ENCODE assay signal across 8 cellular contexts in the genomic region with DNA sequence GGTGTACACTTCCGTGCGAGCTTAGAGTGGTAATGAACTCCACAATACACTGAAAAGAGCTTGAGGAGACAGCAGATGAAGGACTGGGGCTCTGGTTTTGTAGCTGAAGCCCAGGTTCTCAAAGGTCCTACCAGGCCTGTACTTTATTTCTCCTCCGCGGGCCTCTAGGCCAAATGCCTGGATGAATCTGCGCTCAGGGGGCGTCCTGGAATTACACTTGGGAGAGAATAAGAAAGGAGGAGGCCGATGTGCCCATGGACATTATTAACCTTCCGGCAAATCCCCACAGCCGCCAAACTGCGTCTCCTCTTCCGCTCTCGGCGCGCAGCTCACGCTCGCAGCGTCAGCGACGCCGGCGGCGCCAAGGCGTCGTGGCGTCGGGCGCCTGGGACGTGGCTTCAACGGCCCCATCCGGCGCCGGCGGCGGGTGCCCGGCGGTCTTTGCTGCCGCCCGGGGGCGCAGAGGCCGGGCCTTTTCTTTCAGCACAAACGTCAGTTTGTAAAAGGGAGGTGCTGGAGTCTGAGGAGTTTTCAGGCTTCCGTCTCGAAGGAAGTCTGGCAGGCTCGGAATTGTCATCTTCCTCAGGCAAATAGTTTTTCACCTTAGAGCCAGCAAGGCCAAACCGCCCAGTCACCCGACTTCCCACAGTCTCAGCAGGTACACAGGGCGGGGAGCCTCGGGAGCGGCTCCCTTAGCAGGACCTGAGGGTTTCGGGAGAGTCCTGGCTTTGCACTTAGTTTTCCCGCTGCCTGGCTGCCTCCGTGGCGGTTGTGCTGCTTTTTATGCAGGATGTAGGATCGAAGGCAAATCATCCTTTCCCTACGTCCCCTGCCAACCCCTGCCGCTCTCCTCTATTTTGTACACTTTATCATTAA. TPM values are rescaled to one million over a fixed set of nuclear protein-coding genes. Genes with fewer than 3 reads are reported as not detected.
DNase-seq lines count a peak whose midpoint lies in the region; TF ChIP-seq lines count a peak whose summit lies in the region.

A gene (plus strand): TSS at position 401 of the 876 bp plus-strand sequence. CDS start 5,503 bp downstream, outside the sequence.

- H3K36me3 ChIP-seq in GM23248 (ENCODE audit: low read depth), result no peaks in the 10 kb centered on the region

- H3K27ac ChIP-seq in GM23248, result peak within 1 kb of the TSS; percentile 99

- peaks cover 24% of the 10 kb centered on the region for H3F3A ChIP-seq in GM23248 (ENCODE audit: insufficient read depth)

- peak within 1 kb of the TSS; percentile 96 for H3K9ac ChIP-seq in GM23248

- H3K4me3 ChIP-seq in GM23248 (peak within 1 kb of the TSS; percentile 80), fibroblast of the aortic adventitia (ENCODE audit: low read depth, low read length) (peak within 1 kb of the TSS; percentile 86)

- H3K27me3 ChIP-seq in GM23248 (replicated peaks; ENCODE audit: insufficient read depth), result no peaks in the 10 kb centered on the region

- no peaks in the 10 kb centered on the region for H3K36me3 Mint-ChIP-seq in activated T-helper 2 cell treated with anti-CD3 and anti-CD28 coated beads, Interferon-gamma antibody, Interleukin-2, Interleukin-4, amounts not matched to agents 10 μg/mL and 5 μg/mL and 100 μg/mL, durations not matched to agents 14 hours and 24 hours and 36 hours (ENCODE audit: low read depth)
- no peaks in the 10 kb centered on the region for H3K36me3 Mint-ChIP-seq in nephron (ENCODE audit: low read depth)
- H3K36me3 Mint-ChIP-seq in stimulated activated naive CD8-positive, alpha-beta T cell treated with anti-CD3 and anti-CD28 coated beads, Interleukin-15, Interleukin-2, amounts not matched to agents 100 ng/mL and 50 ng/mL, for 24 hours (ENCODE audit: low read depth), result no peaks in the 10 kb centered on the region

- peak within 1 kb of the TSS; percentile 90 for H3K4me3 Mint-ChIP-seq in activated T-helper 2 cell treated with anti-CD3 and anti-CD28 coated beads, Interferon-gamma antibody, Interleukin-2, Interleukin-4, amounts not matched to agents 10 μg/mL and 5 μg/mL and 100 μg/mL, durations not matched to agents 14 hours and 24 hours and 36 hours (ENCODE audit: low read depth)
- peak within 1 kb of the TSS; percentile 88 to 89 (median 89) for H3K4me3 Mint-ChIP-seq in nephron
- H3K4me3 Mint-ChIP-seq in stimulated activated naive CD8-positive, alpha-beta T cell treated with anti-CD3 and anti-CD28 coated beads, Interleukin-15, Interleukin-2, amounts not matched to agents 100 ng/mL and 50 ng/mL, for 24 hours, result peak within 1 kb of the TSS; percentile 88

- no peaks in the 10 kb centered on the region for H3K9me2 ChIP-seq in GM23248 (ENCODE audit: insufficient read depth)

- H2AFZ ChIP-seq in GM23248, result peak within 1 kb of the TSS; percentile 91

- H3K27ac Mint-ChIP-seq in activated T-helper 2 cell treated with anti-CD3 and anti-CD28 coated beads, Interferon-gamma antibody, Interleukin-2, Interleukin-4, amounts not matched to agents 10 μg/mL and 5 μg/mL and 100 μg/mL, durations not matched to agents 14 hours and 24 hours and 36 hours, result peak within 1 kb of the TSS; percentile 94
- peak within 1 kb of the TSS; percentile 99 to 100 (median 99) for H3K27ac Mint-ChIP-seq in nephron
- peak within 1 kb of the TSS; percentile 96 for H3K27ac Mint-ChIP-seq in stimulated activated naive CD8-positive, alpha-beta T cell treated with anti-CD3 and anti-CD28 coated beads, Interleukin-15, Interleukin-2, amounts not matched to agents 100 ng/mL and 50 ng/mL, for 24 hours

- intact Hi-C loops in activated T-helper 2 cell treated with anti-CD3 and anti-CD28 coated beads, Interferon-gamma antibody, Interleukin-2, Interleukin-4, amounts not matched to agents 10 μg/mL and 5 μg/mL and 100 μg/mL, durations not matched to agents 14 hours and 24 hours and 36 hours (cut with micrococcal nuclease), result loop anchor here (1.0 to 10.0 kb wide), 5 partner anchors 33 to 511 kb away; a partner anchor contains a TSS

- peaks cover 2% of the 10 kb centered on the region for H3K27me3 Mint-ChIP-seq in activated T-helper 2 cell treated with anti-CD3 and anti-CD28 coated beads, Interferon-gamma antibody, Interleukin-2, Interleukin-4, amounts not matched to agents 10 μg/mL and 5 μg/mL and 100 μg/mL, durations not matched to agents 14 hours and 24 hours and 36 hours (ENCODE audit: low read depth)
- no peaks in the 10 kb centered on the region for H3K27me3 Mint-ChIP-seq in nephron (ENCODE audit: low read depth)
- no peaks in the 10 kb centered on the region for H3K27me3 Mint-ChIP-seq in stimulated activated naive CD8-positive, alpha-beta T cell treated with anti-CD3 and anti-CD28 coated beads, Interleukin-15, Interleukin-2, amounts not matched to agents 100 ng/mL and 50 ng/mL, for 24 hours

- peak; percentile 33 for TF ChIP-seq CTCF in fibroblast of the aortic adventitia (IDR thresholded peaks at IDR 0.05; ENCODE audit: insufficient read depth, low read length)
- peak; percentile 43 to 63 (median 46) for TF ChIP-seq CTCF in nephron (IDR thresholded peaks at IDR 0.05; ENCODE audit: unreplicated experiment in 3 of 3)

- 0 to 2% methylated on average over 56 of the region's 56 CpGs for WGBS in GM23248 (ENCODE audit: low coverage in 1 of 2, low lambda C conversion rate in 2 of 2, missing lambda C conversion rate in 2 of 2), 2 experiments

- no peaks in the 10 kb centered on the region for H4K20me1 ChIP-seq in GM23248 (ENCODE audit: insufficient read depth)

- peaks cover 4% of the 10 kb centered on the region for H3K9me3 Mint-ChIP-seq in activated T-helper 2 cell treated with anti-CD3 and anti-CD28 coated beads, Interferon-gamma antibody, Interleukin-2, Interleukin-4, amounts not matched to agents 10 μg/mL and 5 μg/mL and 100 μg/mL, durations not matched to agents 14 hours and 24 hours and 36 hours
- H3K9me3 Mint-ChIP-seq in nephron, result peaks cover 3% of the 10 kb centered on the region
- H3K9me3 Mint-ChIP-seq in stimulated activated naive CD8-positive, alpha-beta T cell treated with anti-CD3 and anti-CD28 coated beads, Interleukin-15, Interleukin-2, amounts not matched to agents 100 ng/mL and 50 ng/mL, for 24 hours, result no peaks in the 10 kb centered on the region

- H3K4me1 Mint-ChIP-seq in activated T-helper 2 cell treated with anti-CD3 and anti-CD28 coated beads, Interferon-gamma antibody, Interleukin-2, Interleukin-4, amounts not matched to agents 10 μg/mL and 5 μg/mL and 100 μg/mL, durations not matched to agents 14 hours and 24 hours and 36 hours (ENCODE audit: low read depth), result peaks cover 10% of the 10 kb centered on the region
- no peaks in the 10 kb centered on the region for H3K4me1 Mint-ChIP-seq in nephron
- peaks cover 14% of the 10 kb centered on the region for H3K4me1 Mint-ChIP-seq in stimulated activated naive CD8-positive, alpha-beta T cell treated with anti-CD3 and anti-CD28 coated beads, Interleukin-15, Interleukin-2, amounts not matched to agents 100 ng/mL and 50 ng/mL, for 24 hours (ENCODE audit: low read depth)

- in situ Hi-C loops in GM23248 (cut with MboI), result no loop called here

- peaks cover 38% of the 10 kb centered on the region for H3K79me2 ChIP-seq in GM23248 (ENCODE audit: insufficient read depth)

- no peaks in the 10 kb centered on the region for H3K9me3 ChIP-seq in GM23248 (ENCODE audit: low read depth)

- DNase-seq in EH (ENCODE audit: low read depth) (peak; percentile 92), GM23248 (peak; percentile 98), Kasumi-1 (lab: John Stamatoyannopoulos, UW) (peak; percentile 100), RPMI8226 (peak; percentile 89), fibroblast of the aortic adventitia (ENCODE audit: low read depth) (peak; percentile 87)
- peak; percentile 82 for DNase-seq in activated T-helper 2 cell treated with anti-CD3 and anti-CD28 coated beads, Interferon-gamma antibody, Interleukin-2, Interleukin-4, amounts not matched to agents 10 μg/mL and 5 μg/mL and 100 μg/mL, durations not matched to agents 14 hours and 24 hours and 36 hours (ENCODE audit: low spot score)

- H3K4me2 ChIP-seq in GM23248 (ENCODE audit: unreplicated experiment), result peak within 1 kb of the TSS; percentile 96

- 0 out of 2 replicates have a peak, but pooled peaks cover 11% of the 10 kb centered on the region for H3K4me1 ChIP-seq in GM23248 (ENCODE audit: insufficient read depth)

RNA-seq across cellular contexts. Expression of the gene that starts here (rescaled TPM):
- total RNA-seq in GM23248 (2014; rRNA removed; shearing (Covaris generic)), result 2.2 and 19.1 TPM in 2 replicates
- 0.96 and 2.2 TPM in 2 replicates for polyA plus RNA-seq in GM23248 (2016; fragmentation: Nextera tagmentation; extraction: Ambion mirVana)
- total RNA-seq in activated T-helper 2 cell treated with anti-CD3 and anti-CD28 coated beads, Interferon-gamma antibody, Interleukin-2, Interleukin-4, amounts not matched to agents 10 μg/mL and 5 μg/mL and 100 μg/mL, durations not matched to agents 14 hours and 24 hours and 36 hours, result 12.2 and 14.0 TPM in 2 replicates
- 15.4 and 15.8 TPM in 2 replicates for total RNA-seq in fibroblast of the aortic adventitia (ENCODE audit: low replicate concordance)

Comparison
In these comparisons a context has a peak if more than half of its experiments do, and no peak if none do; other contexts are left out.
1. Peak in every context shown above with its lines: DNase-seq, H3K4me3 ChIP-seq and H3K27ac ChIP-seq.